In the genomic region with DNA sequence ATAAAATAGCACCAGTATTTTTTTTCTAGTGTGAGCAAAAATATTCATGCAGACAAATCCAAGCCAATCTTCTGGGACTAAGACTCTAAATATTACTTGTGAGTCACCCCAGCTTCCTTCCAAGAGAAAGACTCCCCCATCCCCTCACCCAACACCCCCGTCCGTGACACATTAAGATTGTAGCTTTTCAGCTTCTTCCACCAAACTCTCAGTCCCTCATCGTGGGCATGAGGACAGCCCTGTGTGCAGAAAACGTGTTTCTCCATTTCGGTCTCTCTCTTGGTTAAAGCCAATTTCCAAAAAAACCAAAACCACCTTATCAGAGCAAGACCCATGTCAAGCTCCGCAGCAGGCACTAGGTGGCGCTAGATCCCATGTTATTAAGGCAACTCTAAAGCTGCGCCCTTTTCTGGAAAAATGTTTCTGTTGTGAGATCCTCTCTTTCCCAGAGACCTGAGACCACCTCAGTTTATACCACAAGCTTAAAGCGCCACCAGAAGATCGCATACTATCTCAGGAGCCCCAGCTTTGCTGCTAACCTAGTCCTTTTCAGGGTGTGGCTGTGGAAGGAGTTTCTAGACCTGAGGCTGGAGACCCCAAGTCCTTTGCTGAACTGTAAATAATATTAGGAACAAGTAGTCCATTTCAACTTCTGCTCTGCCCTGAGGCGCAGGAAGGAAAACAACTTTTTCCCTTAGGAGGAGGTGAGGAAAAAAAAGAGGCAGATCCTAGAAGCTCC, we compare ENCODE assay signal across 8 cellular contexts.
DNase-seq lines count a peak whose midpoint lies in the region; ATAC-seq, FAIRE-seq and TF ChIP-seq lines count a peak whose summit lies in the region.

No MANE protein-coding gene starts in this region.

- intact Hi-C loops in sigmoid colon (cut with DNase I) = loop anchor here (1.0 to 5.0 kb wide), 5 partner anchors 25 to 541 kb away; no protein-coding TSS in a partner anchor

- no peak overlapping the region for H3K27ac ChIP-seq in iPS DF 6.9 (ENCODE audit: low read length)
- H3K27ac ChIP-seq in sigmoid colon = peak overlapping the region; percentile 60 to 79 (median 62)

- TF ChIP-seq CTCF in brain (conservative IDR thresholded peaks at IDR 0.05) = peak; percentile 96
- peak; percentile 87 to 91 (median 90) for TF ChIP-seq CTCF in sigmoid colon (IDR thresholded peaks at IDR 0.05)

- H3K4me3 ChIP-seq in iPS DF 6.9 (ENCODE audit: low read length) = no peak overlapping the region
- peak overlapping the region in 2 of 4 donors; percentile 29 to 37 for H3K4me3 ChIP-seq in sigmoid colon

- peak overlapping the region; percentile 66 to 84 (median 82) for H3K4me3 Mint-ChIP-seq in brain

- H3K27ac Mint-ChIP-seq in brain = peak overlapping the region; percentile 87 to 92 (median 89)

- no peaks in the 10 kb centered on the region for H3K36me3 Mint-ChIP-seq in brain

- ATAC-seq in HG03354 (IDR thresholded peaks at IDR 0.05; ENCODE audit: poor library complexity, severe bottlenecking, unreplicated experiment) (no peak), GM19328 (IDR thresholded peaks at IDR 0.05; ENCODE audit: unreplicated experiment) (no peak)

- no CpG with 5 or more reads among the region's 11 CpGs for WGBS in iPS DF 6.9 (ENCODE audit: insufficient coverage, insufficient read length)
- 7 to 11% methylated on average over 11 of the region's 11 CpGs for WGBS in sigmoid colon, 2 donors

- TF ChIP-seq POLR2A in GM12891 (IDR thresholded peaks at IDR 0.05; ENCODE audit: low read depth, low read length) (no peak), sigmoid colon (IDR thresholded peaks at IDR 0.05) (no peak)

- peaks cover 9% of the 10 kb centered on the region for H3K27me3 Mint-ChIP-seq in brain

- peaks cover 0 to 2% (median 0%) of the 10 kb centered on the region in 5 experiments for H3K9me3 Mint-ChIP-seq in brain

- H3K36me3 ChIP-seq in iPS DF 6.9 (ENCODE audit: control insufficient read depth, insufficient read depth, low read length) (no peaks in the 10 kb centered on the region), sigmoid colon (no peaks in the 10 kb centered on the region)

- TF ChIP-seq EP300 in sigmoid colon (IDR thresholded peaks at IDR 0.05) = no peak

- DNase-seq in GM12891 (ENCODE audit: insufficient read length, low spot score) = no peak
- DNase-seq in NCI-H2107 (lab: John Stamatoyannopoulos, UW) = peak; percentile 67
- DNase-seq in iPS DF 6.9 (ENCODE audit: low read depth, low spot score) = peak; percentile 86
- DNase-seq in sigmoid colon = peak; percentile 91

- H3K27me3 ChIP-seq in iPS DF 6.9 (ENCODE audit: control insufficient read depth, insufficient read depth, low read length) = no peaks in the 10 kb centered on the region
- H3K27me3 ChIP-seq in sigmoid colon = no peaks in the 10 kb centered on the region

- H3K9me3 ChIP-seq in iPS DF 6.9 (ENCODE audit: control insufficient read depth, insufficient read depth, low read length) (no peaks in the 10 kb centered on the region), sigmoid colon (no peaks in the 10 kb centered on the region)

- FAIRE-seq in GM12891 (lab: Jason Lieb, UNC) (peak; percentile 85), TTC549 (lab: Jason Lieb, UNC) (peak; percentile 85)

- peaks cover 57% of the 10 kb centered on the region for H3K4me1 Mint-ChIP-seq in brain

- H3K4me1 ChIP-seq in iPS DF 6.9 (ENCODE audit: control insufficient read depth, insufficient read depth, low read length) (peaks cover 2% of the 10 kb centered on the region; the same call in 1 of the 2 replicates), sigmoid colon (peaks cover 0 to 32% (median 20%) of the 10 kb centered on the region in 4 donors)

TF ChIP-seq in GM12891, 5 proteins besides CTCF, POLR2A, EP300 and RAD21:
- TF ChIP-seq SPI1 (IDR thresholded peaks at IDR 0.05; ENCODE audit: low read depth, low read length) (no peak), POLR2AphosphoS5 (IDR thresholded peaks at IDR 0.05; ENCODE audit: low read depth, low read length) (no peak), TAF1 (IDR thresholded peaks at IDR 0.05; ENCODE audit: low read depth, low read length) (no peak), POU2F2 (IDR thresholded peaks at IDR 0.05; ENCODE audit: low read depth, low read length) (no peak), PAX5 (IDR thresholded peaks at IDR 0.05; ENCODE audit: insufficient read depth, low read length, severe bottlenecking) (no peak)
